16 cellular contexts compared by ENCODE assay signal in genomic region chr11:68527585-68527984, GRCh38.
DNase-seq lines count a peak whose midpoint lies in the region; ATAC-seq and TF ChIP-seq lines count a peak whose summit lies in the region.
"Had no signal": no experiment of that assay in that cellular context is flagged by ENCODE, and none has a peak within 500 bp of the region (broad histone marks: within the 10 kb centered on the region; RNA-seq: fewer than 3 reads in every experiment).

No MANE protein-coding gene starts in this region.

- H3K9me3 Mint-ChIP-seq in CD4-positive, CD25-positive, alpha-beta regulatory T cell: no peaks in the 10 kb centered on the region
- H3K9me3 Mint-ChIP-seq in CD8-positive, alpha-beta T cell: no peaks in the 10 kb centered on the region
- H3K9me3 Mint-ChIP-seq in activated naive CD8-positive, alpha-beta T cell treated with anti-CD3 and anti-CD28 coated beads, Interleukin-2, amount 10 ng/mL, durations not matched to agents 7 days and 5 days: no peaks in the 10 kb centered on the region
- H3K9me3 Mint-ChIP-seq in neural progenitor cell: no peaks in the 10 kb centered on the region
- H3K9me3 Mint-ChIP-seq: HFFc6 had no signal

- H3K4me1 ChIP-seq in CD4-positive, CD25-positive, alpha-beta regulatory T cell (ENCODE audit: control insufficient read depth, insufficient read depth, low read length, poor library complexity, severe bottlenecking): peaks cover 32% of the 10 kb centered on the region
- peaks cover 44% of the 10 kb centered on the region for H3K4me1 ChIP-seq in CD8-positive, alpha-beta T cell (ENCODE audit: insufficient read depth, low read length)
- H3K4me1 ChIP-seq in neural progenitor cell (peaks cover 22% of the 10 kb centered on the region), gastroesophageal sphincter (peaks cover 0 to 73% (median 11%) of the 10 kb centered on the region in 3 donors)

- CTCF ChIA-PET in CD8-positive, alpha-beta T cell (lab: Charles Lee): no interaction called here

- peaks cover 46 to 85% (median 77%) of the 10 kb centered on the region in 4 donors for H3K4me1 Mint-ChIP-seq in CD4-positive, CD25-positive, alpha-beta regulatory T cell
- peaks cover 94% of the 10 kb centered on the region for H3K4me1 Mint-ChIP-seq in CD8-positive, alpha-beta T cell (ENCODE audit: low read depth)
- H3K4me1 Mint-ChIP-seq in activated naive CD8-positive, alpha-beta T cell treated with anti-CD3 and anti-CD28 coated beads, Interleukin-2, amount 10 ng/mL, durations not matched to agents 7 days and 5 days: peaks cover 46% of the 10 kb centered on the region
- peaks cover 3% of the 10 kb centered on the region for H3K4me1 Mint-ChIP-seq in neural progenitor cell

- WGBS in gastroesophageal sphincter (ENCODE audit: low coverage in 1 of 2), 2 donors: 85 to 93% methylated on average over 4 of the region's 4 CpGs

- no peaks in the 10 kb centered on the region for H3K27me3 Mint-ChIP-seq in CD4-positive, CD25-positive, alpha-beta regulatory T cell
- H3K27me3 Mint-ChIP-seq in CD8-positive, alpha-beta T cell (ENCODE audit: low read depth): no peaks in the 10 kb centered on the region
- no peaks in the 10 kb centered on the region for H3K27me3 Mint-ChIP-seq in activated naive CD8-positive, alpha-beta T cell treated with anti-CD3 and anti-CD28 coated beads, Interleukin-2, amount 10 ng/mL, durations not matched to agents 7 days and 5 days
- peaks cover 2% of the 10 kb centered on the region for H3K27me3 Mint-ChIP-seq in neural progenitor cell (ENCODE audit: insufficient read depth, low read depth)

- H3K9me3 ChIP-seq in CD4-positive, CD25-positive, alpha-beta regulatory T cell (ENCODE audit: control insufficient read depth in 2 of 2, low read length in 2 of 2): no peaks in the 10 kb centered on the region
- no peaks in the 10 kb centered on the region for H3K9me3 ChIP-seq in CD8-positive, alpha-beta T cell (ENCODE audit: low read length)
- no peaks in the 10 kb centered on the region for H3K9me3 ChIP-seq in neural progenitor cell (ENCODE audit: low read depth)
- H3K9me3 ChIP-seq in gastroesophageal sphincter: no peaks in the 10 kb centered on the region
- H3K9me3 ChIP-seq: MG63, testis had no signal

- intact Hi-C loops in CD8-positive, alpha-beta T cell (cut with DNase I, micrococcal nuclease): loop anchor here in 1 of 2 experiments (5.0 kb wide), 1 partner anchor 65 kb away; the partner anchor contains the start of gene PPP6R3

- H3F3A ChIP-seq in neural progenitor cell (ENCODE audit: low read depth): peaks cover 9% of the 10 kb centered on the region

- peaks cover 97% of the 10 kb centered on the region for H4K20me1 ChIP-seq in neural progenitor cell (ENCODE audit: low read depth)

- H3K36me3 Mint-ChIP-seq in CD4-positive, CD25-positive, alpha-beta regulatory T cell: peaks cover 53% of the 10 kb centered on the region
- peaks cover 87% of the 10 kb centered on the region for H3K36me3 Mint-ChIP-seq in CD8-positive, alpha-beta T cell
- peaks cover 60% of the 10 kb centered on the region for H3K36me3 Mint-ChIP-seq in activated naive CD8-positive, alpha-beta T cell treated with anti-CD3 and anti-CD28 coated beads, Interleukin-2, amount 10 ng/mL, durations not matched to agents 7 days and 5 days
- peaks cover 23% of the 10 kb centered on the region for H3K36me3 Mint-ChIP-seq in neural progenitor cell

- peaks cover 98% of the 10 kb centered on the region for H3K79me2 ChIP-seq in neural progenitor cell (ENCODE audit: low read depth)

- POLR2A ChIA-PET in CD8-positive, alpha-beta T cell (lab: Charles Lee): interaction anchor here (1.3 kb wide), 1 partner anchor 66 kb away, joined by 3 read pairs; no protein-coding TSS in a partner anchor
- POLR2A ChIA-PET in activated naive CD8-positive, alpha-beta T cell treated with anti-CD3 and anti-CD28 coated beads, Interleukin-2, amount 10 ng/mL, durations not matched to agents 7 days and 5 days (lab: Charles Lee): interaction anchor here (1.1 kb wide), 1 partner anchor 62 kb away, joined by 5 read pairs; no protein-coding TSS in a partner anchor

- peaks cover 62% of the 10 kb centered on the region for H3K36me3 ChIP-seq in CD4-positive, CD25-positive, alpha-beta regulatory T cell (ENCODE audit: control insufficient read depth, insufficient read depth, low read length)
- peaks cover 27% of the 10 kb centered on the region for H3K36me3 ChIP-seq in CD8-positive, alpha-beta T cell (ENCODE audit: insufficient read depth, low read length)
- H3K36me3 ChIP-seq in neural progenitor cell (peaks cover 6% of the 10 kb centered on the region), gastroesophageal sphincter (peaks cover 0 to 43% of the 10 kb centered on the region in 2 donors)

- no peaks in the 10 kb centered on the region for H3K27me3 ChIP-seq in CD4-positive, CD25-positive, alpha-beta regulatory T cell (ENCODE audit: control insufficient read depth, insufficient read depth, low read length)
- no peaks in the 10 kb centered on the region for H3K27me3 ChIP-seq in CD8-positive, alpha-beta T cell (ENCODE audit: insufficient read depth, low read length)
- H3K27me3 ChIP-seq in neural progenitor cell (no peaks in the 10 kb centered on the region), gastroesophageal sphincter (no peaks in the 10 kb centered on the region)
- H3K27me3 ChIP-seq: dorsolateral prefrontal cortex, MG63, testis had no signal

- TF ChIP-seq EP300 in gastroesophageal sphincter (IDR thresholded peaks at IDR 0.05): no peak

- H3K4me3 Mint-ChIP-seq in CD4-positive, CD25-positive, alpha-beta regulatory T cell: no peak overlapping the region
- no peak overlapping the region for H3K4me3 Mint-ChIP-seq in CD8-positive, alpha-beta T cell
- H3K4me3 Mint-ChIP-seq in activated naive CD8-positive, alpha-beta T cell treated with anti-CD3 and anti-CD28 coated beads, Interleukin-2, amount 10 ng/mL, durations not matched to agents 7 days and 5 days: no peak overlapping the region
- no peak overlapping the region for H3K4me3 Mint-ChIP-seq in neural progenitor cell
- H3K4me3 Mint-ChIP-seq: HFFc6 had no signal

- H3K27ac ChIP-seq in CD4-positive, CD25-positive, alpha-beta regulatory T cell (ENCODE audit: insufficient read depth, low read length, poor library complexity, severe bottlenecking): peak overlapping the region; percentile 33
- H3K27ac ChIP-seq in CD8-positive, alpha-beta T cell (ENCODE audit: low read depth, low read length): no peak overlapping the region
- H3K27ac ChIP-seq in neural progenitor cell (no peak overlapping the region), gastroesophageal sphincter (no peak overlapping the region)
- H3K27ac ChIP-seq: dorsolateral prefrontal cortex, testis had no signal

- TF ChIP-seq CTCF in CD8-positive, alpha-beta T cell (IDR thresholded peaks at IDR 0.05): no peak
- TF ChIP-seq CTCF in neural progenitor cell (IDR thresholded peaks at IDR 0.05) (no peak), gastroesophageal sphincter (IDR thresholded peaks at IDR 0.05) (no peak)

- H3K4me3 ChIP-seq in CD4-positive, CD25-positive, alpha-beta regulatory T cell (ENCODE audit: low read depth, low read length): peak overlapping the region; percentile 22
- H3K4me3 ChIP-seq in CD8-positive, alpha-beta T cell (ENCODE audit: low read depth, low read length): no peak overlapping the region
- no peak overlapping the region for H3K4me3 ChIP-seq in neural progenitor cell
- no peak overlapping the region for H3K4me3 ChIP-seq in gastroesophageal sphincter
- H3K4me3 ChIP-seq: dorsolateral prefrontal cortex, MG63, testis had no signal

- ATAC-seq in CD4-positive, CD25-positive, alpha-beta regulatory T cell (ENCODE audit: low read depth in 2 of 2): peak in 1 of 2 donors; percentile 44
- ATAC-seq in CD8-positive, alpha-beta T cell: peak; percentile 14
- peak; percentile 58 for ATAC-seq in activated naive CD8-positive, alpha-beta T cell treated with anti-CD3 and anti-CD28 coated beads, Interleukin-2, amount 10 ng/mL, durations not matched to agents 7 days and 5 days (ENCODE audit: low read depth)
- ATAC-seq in gastroesophageal sphincter (no peak), HG03097 (IDR thresholded peaks at IDR 0.05; ENCODE audit: low FRiP score, unreplicated experiment) (no peak)

- DNase-seq in CD4-positive, CD25-positive, alpha-beta regulatory T cell: peak in 1 of 3 donors; percentile 29
- no peak for DNase-seq in CD8-positive, alpha-beta T cell
- no peak for DNase-seq in activated naive CD8-positive, alpha-beta T cell treated with anti-CD3 and anti-CD28 coated beads, Interleukin-2, amount 10 ng/mL, durations not matched to agents 7 days and 5 days
- DNase-seq in neural progenitor cell (ENCODE audit: low spot score) (peak; percentile 21), NCI-H2107 treated with DMSO at 0.1 percent for 48 hours (lab: John Stamatoyannopoulos, UW; ENCODE audit: unreplicated experiment) (no peak)
- DNase-seq: activated CD8-positive, alpha-beta memory T cell treated with anti-CD3 and anti-CD28 coated beads, Interleukin-2, amount 50 U/mL, for 4 hours; amniotic stem cell; dorsolateral prefrontal cortex; HFFc6; kidney glomerular epithelial cell; MG63; NCI-H187 treated with DMSO at 0.1 percent for 48 hours; stimulated activated CD4-positive, alpha-beta T cell treated with anti-CD3 and anti-CD28 coated beads, Interleukin-4, amount 100 ng/mL, for 4 hours; testis had no signal

- H3K27ac Mint-ChIP-seq in CD4-positive, CD25-positive, alpha-beta regulatory T cell: peak overlapping the region; percentile 77 to 88 (median 88)
- H3K27ac Mint-ChIP-seq in CD8-positive, alpha-beta T cell: peak overlapping the region; percentile 84
- H3K27ac Mint-ChIP-seq in activated naive CD8-positive, alpha-beta T cell treated with anti-CD3 and anti-CD28 coated beads, Interleukin-2, amount 10 ng/mL, durations not matched to agents 7 days and 5 days: peak overlapping the region; percentile 15
- no peak overlapping the region for H3K27ac Mint-ChIP-seq in neural progenitor cell
- H3K27ac Mint-ChIP-seq: HFFc6 had no signal

- H2AFZ ChIP-seq in neural progenitor cell (replicated peaks): no peak overlapping the region

- H3K9ac ChIP-seq in neural progenitor cell: no peak overlapping the region

- H3K4me2 ChIP-seq in neural progenitor cell: no peak overlapping the region

- TF ChIP-seq POLR2A in gastroesophageal sphincter (IDR thresholded peaks at IDR 0.05): no peak

Comparison
In these comparisons a context has a peak if more than half of its experiments do, and no peak if none do; other contexts are left out.
1. ATAC-seq: peak in CD8-positive, alpha-beta T cell (single experiment) and activated naive CD8-positive, alpha-beta T cell treated with anti-CD3 and anti-CD28 coated beads, Interleukin-2, amount 10 ng/mL, durations not matched to agents 7 days and 5 days (single experiment); none in gastroesophageal sphincter (single experiment) and HG03097 (single experiment).